In the genomic region with DNA sequence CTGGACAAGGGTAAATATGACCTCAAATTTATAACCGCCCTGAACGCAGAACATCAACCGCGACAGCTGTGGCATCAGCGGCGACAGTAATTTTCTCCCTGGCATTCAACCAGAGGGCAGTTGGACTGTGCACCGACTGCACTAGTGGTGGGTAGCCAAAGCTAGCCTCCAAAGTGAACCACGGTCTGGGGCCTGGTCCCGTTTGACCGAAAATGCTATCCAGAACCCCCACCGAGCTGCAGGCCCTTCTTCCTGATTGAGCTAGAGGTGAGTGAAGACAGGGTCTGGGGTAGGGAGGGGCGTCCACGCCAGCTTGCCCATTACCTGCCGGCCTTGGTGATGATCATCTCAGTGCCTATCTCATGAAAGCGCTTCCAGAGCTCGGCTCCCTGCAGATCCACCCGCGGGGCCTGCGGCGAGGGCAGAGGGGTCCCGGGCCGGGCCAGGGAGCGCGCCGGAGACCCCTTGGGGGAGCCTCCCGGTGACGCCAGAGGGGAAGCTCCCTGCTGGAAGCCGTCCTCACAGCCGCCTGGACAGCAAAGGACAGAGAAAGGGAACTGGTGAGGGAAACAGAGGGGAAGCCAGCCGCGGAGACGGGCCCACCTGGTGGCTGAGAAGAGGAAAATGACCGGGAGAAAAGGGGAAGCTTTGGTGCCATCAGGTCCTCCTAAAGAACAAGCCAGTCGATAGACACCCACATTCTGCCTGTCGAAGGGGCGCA, we compare ENCODE assay signal across 10 cellular contexts. TPM values are rescaled to one million over a fixed set of nuclear protein-coding genes. Genes with fewer than 3 reads are reported as not detected.
DNase-seq lines count a peak whose midpoint lies in the region; ATAC-seq and TF ChIP-seq lines count a peak whose summit lies in the region.
"Had no signal": no experiment of that assay in that cellular context is flagged by ENCODE, and none has a peak within 500 bp of the region (broad histone marks: within the 10 kb centered on the region; RNA-seq: fewer than 3 reads in every experiment).

No MANE protein-coding gene starts in this region.

- H3K36me3 ChIP-seq in MG63: peaks cover 9% of the 10 kb centered on the region
- H3K36me3 ChIP-seq in mesendoderm (ENCODE audit: control insufficient read depth, insufficient read depth, low read length): no peaks in the 10 kb centered on the region

- no peak overlapping the region for H3K4ac ChIP-seq in mesendoderm (ENCODE audit: low read depth, low read length)

- H3K27ac ChIP-seq in AG04450 (ENCODE audit: low read depth, low read length) (no peak overlapping the region), mesendoderm (ENCODE audit: low read depth, low read length) (no peak overlapping the region)

- ATAC-seq in GM21737 (IDR thresholded peaks at IDR 0.05; ENCODE audit: unreplicated experiment): no peak
- ATAC-seq: left colon had no signal

- H2BK5ac ChIP-seq in mesendoderm (ENCODE audit: low read length): no peak overlapping the region

- H3K4me3 ChIP-seq in AG04450 (ENCODE audit: low read depth, low read length) (peak overlapping the region; percentile 27), MG63 (peak overlapping the region; percentile 68), mesendoderm (ENCODE audit: low read length) (no peak overlapping the region)

- H3K79me1 ChIP-seq in mesendoderm (ENCODE audit: low read length): no peaks in the 10 kb centered on the region

- no peak overlapping the region for H2BK15ac ChIP-seq in mesendoderm (replicated peaks; ENCODE audit: low read depth)

- H4K5ac ChIP-seq in mesendoderm (ENCODE audit: low read length): no peak overlapping the region

- H3K18ac ChIP-seq in mesendoderm (ENCODE audit: low read length): no peak overlapping the region

- 0 out of 2 replicates have a peak, but pooled peaks have one; percentile 20 for TF ChIP-seq CTCF in AG04450 (IDR thresholded peaks at IDR 0.05; ENCODE audit: low read depth, low read length)
- no peak for TF ChIP-seq CTCF in GM13977 (IDR thresholded peaks at IDR 0.05; ENCODE audit: extremely low read depth, insufficient read depth, missing control alignments)

- POLR2A ChIA-PET in AG04450 (lab: Yijun Ruan, JAX): no interaction called here

- H3K79me2 ChIP-seq in mesendoderm (ENCODE audit: control insufficient read depth, insufficient read depth, low read length): no peaks in the 10 kb centered on the region

- H3K23ac ChIP-seq in mesendoderm (ENCODE audit: low read length): peak overlapping the region; percentile 85

- no peak overlapping the region for H3K9ac ChIP-seq in mesendoderm (ENCODE audit: low read length)

- H3K4me1 ChIP-seq in mesendoderm (ENCODE audit: control insufficient read depth, low read depth, low read length): no peaks in the 10 kb centered on the region

- peaks cover 23% of the 10 kb centered on the region for H3K9me3 ChIP-seq in AG04450 (ENCODE audit: control insufficient read depth, insufficient read depth, low read length)
- no peaks in the 10 kb centered on the region for H3K9me3 ChIP-seq in MG63

- H3K27me3 ChIP-seq in AG04450 (ENCODE audit: control insufficient read depth, insufficient read depth, low read length) (peaks cover 52% of the 10 kb centered on the region), MG63 (no peaks in the 10 kb centered on the region), mesendoderm (ENCODE audit: insufficient read depth, low read length, poor library complexity) (peaks cover 29% of the 10 kb centered on the region)

- in situ Hi-C loops in GM13977 (cut with MboI; ENCODE audit: low pct_unique_long_range_greater_than_20kb, low sequenced_read_pairs, unreplicated experiment): no loop called here

- WGBS in mesendoderm (ENCODE audit: extremely low coverage, insufficient coverage, low lambda C conversion rate): no CpG with 5 or more reads among the region's 36 CpGs

- DNase-seq in AG04450 (ENCODE audit: low read depth, low spot score) (no peak), MG63 (peak; percentile 45), ecto neural progenitor cell (ENCODE audit: low spot score) (peak; percentile 68), mesendoderm (peak; percentile 73), GM13977 (ENCODE audit: low spot score) (no peak), NCI-H128 (lab: John Stamatoyannopoulos, UW; ENCODE audit: unreplicated experiment) (no peak)
- DNase-seq in activated CD4-positive, alpha-beta T cell treated with anti-CD3 and anti-CD28 coated beads for 4 hours: no peak
- DNase-seq: left colon, NCI-H446 treated with DMSO at 0.1 percent for 48 hours had no signal

- no peak overlapping the region for H3K56ac ChIP-seq in mesendoderm (ENCODE audit: low read length)

- peak overlapping the region; percentile 49 for H3K4me2 ChIP-seq in mesendoderm (ENCODE audit: low read length)

- CTCF ChIA-PET in AG04450 (lab: Charles Lee): interaction anchor here (0.5 kb wide), 1 partner anchor 80 kb away, joined by 7 read pairs; no protein-coding TSS in a partner anchor

- H2AK5ac ChIP-seq in mesendoderm (ENCODE audit: low read length): no peak overlapping the region

- H2BK120ac ChIP-seq in mesendoderm (ENCODE audit: low read depth, low read length): no peak overlapping the region

- H4K8ac ChIP-seq in mesendoderm (ENCODE audit: low read depth, low read length): no peak overlapping the region

RNA-seq across cellular contexts. Expression of a gene that starts 2.0 kb away (rescaled TPM):
- 0.42 and 0.69 TPM in 2 replicates for polyA plus RNA-seq in AG04450 (2011; rRNA removed)
- polyA minus RNA-seq in AG04450 (2011; rRNA and poly(A)+ RNA removed): 0.65 and 1.1 TPM in 2 replicates
- total RNA-seq in MG63 (2014; rRNA removed; shearing (Covaris generic); ENCODE audit: low replicate concordance): 16.4 and 31.6 TPM in 2 replicates
- 0.08 TPM for polyA plus RNA-seq in mesendoderm (2013, experiment 1 of 2)
- polyA plus RNA-seq in mesendoderm (2013, experiment 2 of 2): 0.01 TPM

Comparison
In these comparisons a context has a peak if more than half of its experiments do, and no peak if none do; other contexts are left out.
1. DNase-seq: peak in MG63 (single experiment), ecto neural progenitor cell (single experiment) and mesendoderm (single experiment); none in AG04450 (single experiment), GM13977 (single experiment), NCI-H128 (single experiment) and activated CD4-positive, alpha-beta T cell treated with anti-CD3 and anti-CD28 coated beads for 4 hours (0 of 2).